In genomic region chr18:48749768-48750167, GRCh38 we compare ENCODE assay signal across 14 cellular contexts.
DNase-seq lines count a peak whose midpoint lies in the region; ATAC-seq and TF ChIP-seq lines count a peak whose summit lies in the region.
"Had no signal": no experiment of that assay in that cellular context is flagged by ENCODE, and none has a peak within 500 bp of the region (broad histone marks: within the 10 kb centered on the region; RNA-seq: fewer than 3 reads in every experiment).

No MANE protein-coding gene starts in this region.

- H2BK5ac ChIP-seq in neuronal stem cell (ENCODE audit: low read length) = no peak overlapping the region

- H4K8ac ChIP-seq in neuronal stem cell (ENCODE audit: low read depth, low read length) = no peak overlapping the region

- DNase-seq in AG09319 (ENCODE audit: extremely low read depth, low read depth) (peak; percentile 32), brain microvascular endothelial cell (peak; percentile 22), left cardiac atrium (peak; percentile 88), sciatic nerve (ENCODE audit: low spot score) (peak; percentile 84), neuronal stem cell (ENCODE audit: low spot score) (no peak), SHP77 treated with DMSO at 0.1 percent for 48 hours (lab: John Stamatoyannopoulos, UW) (no peak), cerebellar nuclear complex (lab: John Stamatoyannopoulos, UW) (no peak), COLO668 (lab: John Stamatoyannopoulos, UW; ENCODE audit: unreplicated experiment) (no peak)
- DNase-seq: BE2C; naive thymus-derived CD4-positive, alpha-beta T cell; NCI-H1436; stimulated activated CD4-positive, alpha-beta T cell treated with anti-CD3 and anti-CD28 coated beads, Interleukin-2, amount 100 ng/mL, for 24 hours; stimulated activated naive CD8-positive, alpha-beta T cell treated with anti-CD3 and anti-CD28 coated beads, Interleukin-15, Interleukin-2, amounts not matched to agents 100 U/mL and 50 U/mL, for 24 hours had no signal

- ATAC-seq in left cardiac atrium (peak; percentile 78 to 90), sciatic nerve (peak; percentile 92)
- ATAC-seq: naive thymus-derived CD4-positive, alpha-beta T cell; stimulated activated naive CD8-positive, alpha-beta T cell treated with anti-CD3 and anti-CD28 coated beads, Interleukin-15, Interleukin-2, amounts not matched to agents 100 U/mL and 50 U/mL, for 24 hours had no signal

- H3K9me3 ChIP-seq in neuronal stem cell (replicated peaks in 1 of 2; ENCODE audit: control insufficient read depth in 2 of 2, insufficient read depth in 1 of 2, low read depth in 1 of 2, low read length in 2 of 2) = peaks cover 0 to 2% of the 10 kb centered on the region in 2 donors
- H3K9me3 ChIP-seq: BE2C had no signal

- H3K27ac ChIP-seq in brain microvascular endothelial cell (peak overlapping the region; percentile 24), neuronal stem cell (replicated peaks; ENCODE audit: low read length) (no peak overlapping the region)
- H3K27ac ChIP-seq: HL-60 had no signal

- no peak overlapping the region for H3K4me2 ChIP-seq in neuronal stem cell (ENCODE audit: insufficient read depth, low read length, poor library complexity, severe bottlenecking)

- no peak overlapping the region for H3K4ac ChIP-seq in neuronal stem cell (ENCODE audit: low read length)

- no peaks in the 10 kb centered on the region for H3K79me1 ChIP-seq in neuronal stem cell (ENCODE audit: low read depth, low read length)

- H2AK5ac ChIP-seq in neuronal stem cell (ENCODE audit: low read depth, low read length) = no peak overlapping the region

- TF ChIP-seq CTCF in AG09319 (IDR thresholded peaks at IDR 0.05; ENCODE audit: low read depth, low read length) = peak; percentile 20
- TF ChIP-seq CTCF in brain microvascular endothelial cell (IDR thresholded peaks at IDR 0.05; ENCODE audit: low read depth, low read length, missing control alignments) = peak; percentile 35

- no peak overlapping the region for H3K18ac ChIP-seq in neuronal stem cell (ENCODE audit: low read length)

- H3K4me3 ChIP-seq in brain microvascular endothelial cell (ENCODE audit: low read depth, low read length) (no peak overlapping the region), neuronal stem cell (ENCODE audit: low read length in 2 of 2) (no peak overlapping the region)

- H3K4me1 ChIP-seq in neuronal stem cell (ENCODE audit: control insufficient read depth in 2 of 2, insufficient read depth in 1 of 2, low read depth in 1 of 2, low read length in 2 of 2) = peaks cover 0 to 2% of the 10 kb centered on the region in 2 donors

- no peak overlapping the region for H2BK15ac ChIP-seq in neuronal stem cell (ENCODE audit: low read length)

- no peak overlapping the region for H4K91ac ChIP-seq in neuronal stem cell (ENCODE audit: low read depth, low read length, poor library complexity)

- no peak overlapping the region for H2AFZ ChIP-seq in neuronal stem cell (ENCODE audit: low read length)

- no peaks in the 10 kb centered on the region for H3K36me3 ChIP-seq in brain microvascular endothelial cell (replicated peaks)
- H3K36me3 ChIP-seq in neuronal stem cell (replicated peaks in 1 of 2; ENCODE audit: control insufficient read depth in 2 of 2, insufficient read depth in 2 of 2, low read length in 2 of 2) = no peaks in the 10 kb centered on the region
- H3K36me3 ChIP-seq: BE2C had no signal

- intact Hi-C loops in left cardiac atrium (cut with DNase I) (no loop called here), sciatic nerve (cut with DNase I) (no loop called here)

- H3K14ac ChIP-seq in neuronal stem cell (ENCODE audit: low read length) = no peak overlapping the region

- no peak overlapping the region for H3K23ac ChIP-seq in neuronal stem cell (ENCODE audit: low read depth, low read length, poor library complexity)

- in situ Hi-C loops in brain microvascular endothelial cell (cut with HindIII; ENCODE audit: low pct_ligation_motif_present, low sequenced_read_pairs) = no loop called here

- no peak overlapping the region for H2BK120ac ChIP-seq in neuronal stem cell (ENCODE audit: low read depth, low read length)

- H3K9ac ChIP-seq in neuronal stem cell (ENCODE audit: low read depth, low read length, poor library complexity) = no peak overlapping the region

- WGBS in neuronal stem cell (ENCODE audit: extremely low coverage in 2 of 2, insufficient read length in 2 of 2, insufficient replicate concordance in 1 of 2), 2 donors = no CpG with 5 or more reads among the region's 13 CpGs

- no peak overlapping the region for H2BK12ac ChIP-seq in neuronal stem cell (ENCODE audit: low read length)

- H3K27me3 ChIP-seq in brain microvascular endothelial cell (replicated peaks) (no peaks in the 10 kb centered on the region), neuronal stem cell (ENCODE audit: control insufficient read depth in 3 of 3, insufficient read depth in 3 of 3, low read depth in 1 of 3, low read length in 3 of 3) (no peaks in the 10 kb centered on the region)
- H3K27me3 ChIP-seq: BE2C had no signal

Comparison
In these comparisons a context has a peak if more than half of its experiments do, and no peak if none do; other contexts are left out.
1. DNase-seq: peak in AG09319 (single experiment), brain microvascular endothelial cell (single experiment), left cardiac atrium (single experiment) and sciatic nerve (single experiment); none in neuronal stem cell (single experiment), SHP77 treated with DMSO at 0.1 percent for 48 hours (single experiment), cerebellar nuclear complex (0 of 2) and COLO668 (single experiment).